ENCODE assay signal across 8 cellular contexts in the genomic region with DNA sequence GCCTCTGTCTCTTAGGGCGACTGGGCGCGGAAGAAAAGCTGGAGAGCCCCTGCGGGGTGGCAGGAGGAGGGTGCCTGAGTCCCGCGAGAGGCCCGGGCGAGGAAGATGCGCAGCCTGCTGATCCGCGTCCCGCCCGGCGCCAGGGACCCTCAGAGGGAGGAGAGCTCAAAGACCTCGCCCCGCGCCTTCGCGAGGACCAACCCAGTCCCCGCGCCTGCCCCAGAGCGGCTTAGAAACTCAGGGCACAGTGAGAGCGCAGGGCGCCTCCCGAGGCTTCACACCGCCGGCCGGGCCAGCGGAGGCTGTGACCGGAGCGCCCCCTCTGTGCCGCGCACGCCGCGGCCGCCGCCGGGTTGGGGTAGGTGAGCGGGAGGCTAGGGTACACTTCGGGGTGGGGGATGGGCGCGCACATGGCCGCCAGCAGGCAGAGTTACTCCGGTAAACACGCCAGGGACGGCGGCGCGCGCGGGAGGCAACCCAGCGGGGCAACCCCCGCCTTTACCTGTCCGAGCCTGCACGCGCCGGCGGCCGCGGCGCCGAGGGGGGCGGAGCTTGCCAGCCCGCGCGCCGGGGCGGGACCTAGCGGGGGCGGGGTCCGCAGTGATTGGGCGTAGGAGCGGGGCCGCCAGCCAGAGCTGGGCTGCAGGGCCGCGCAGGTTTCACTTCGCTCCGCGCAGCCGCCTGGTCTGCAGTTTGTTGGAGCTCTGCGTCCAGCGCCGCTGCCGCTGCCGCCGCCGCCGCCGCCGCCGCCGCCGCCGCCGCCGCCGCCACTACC. TPM values are rescaled to one million over a fixed set of nuclear protein-coding genes. Genes with fewer than 3 reads are reported as not detected.
DNase-seq lines count a peak whose midpoint lies in the region; ATAC-seq and TF ChIP-seq lines count a peak whose summit lies in the region.

BCL2L11 (plus strand) TSS at position 662 of the 775 bp plus-strand sequence. CDS start 2,832 bp downstream, outside the sequence.

- H4K20me1 ChIP-seq in osteoblast (ENCODE audit: insufficient read depth, low read length): no peaks in the 10 kb centered on the region

- peaks cover 6% of the 10 kb centered on the region; the same call in 1 of the 2 replicates for H3K36me3 ChIP-seq in SK-N-MC (ENCODE audit: insufficient read depth, low read length)
- no peaks in the 10 kb centered on the region for H3K36me3 ChIP-seq in osteoblast (ENCODE audit: insufficient read depth, low read length)
- no peaks in the 10 kb centered on the region for H3K36me3 ChIP-seq in thoracic aorta

- H3K9me3 Mint-ChIP-seq in HFFc6: peaks cover 3% of the 10 kb centered on the region; the same call in 1 of the 2 replicates
- no peaks in the 10 kb centered on the region for H3K9me3 Mint-ChIP-seq in activated naive CD4-positive, alpha-beta T cell treated with anti-CD3 and anti-CD28 coated beads for 36 hours

- peak within 1 kb of the TSS; percentile 94 for H3K4me3 Mint-ChIP-seq in HFFc6
- peak within 1 kb of the TSS; percentile 83 for H3K4me3 Mint-ChIP-seq in activated naive CD4-positive, alpha-beta T cell treated with anti-CD3 and anti-CD28 coated beads for 36 hours

- H3K27me3 Mint-ChIP-seq in HFFc6 (ENCODE audit: insufficient read depth): peaks cover 17% of the 10 kb centered on the region
- peaks cover 22% of the 10 kb centered on the region for H3K27me3 Mint-ChIP-seq in activated naive CD4-positive, alpha-beta T cell treated with anti-CD3 and anti-CD28 coated beads for 36 hours (ENCODE audit: low read depth)

- CTCF ChIA-PET in GM10248 (lab: Yijun Ruan, JAX): interaction anchor here (0.7 to 1.9 kb wide), 6 partner anchors 13 to 308 kb away, joined by 3 to 7 read pairs (median 3); no protein-coding TSS in a partner anchor
- CTCF ChIA-PET in activated naive CD4-positive, alpha-beta T cell treated with anti-CD3 and anti-CD28 coated beads for 36 hours (lab: Charles Lee): interaction anchor here (1.4 kb wide), 1 partner anchor 50 kb away, joined by 5 read pairs; no protein-coding TSS in a partner anchor

- H3K36me3 Mint-ChIP-seq in HFFc6 (ENCODE audit: low read depth): no peaks in the 10 kb centered on the region
- peaks cover 20% of the 10 kb centered on the region for H3K36me3 Mint-ChIP-seq in activated naive CD4-positive, alpha-beta T cell treated with anti-CD3 and anti-CD28 coated beads for 36 hours (ENCODE audit: low read depth)

- peaks cover 25% of the 10 kb centered on the region for H3K4me1 Mint-ChIP-seq in HFFc6 (ENCODE audit: low read depth)
- H3K4me1 Mint-ChIP-seq in activated naive CD4-positive, alpha-beta T cell treated with anti-CD3 and anti-CD28 coated beads for 36 hours (ENCODE audit: low read depth): peaks cover 52% of the 10 kb centered on the region

- H3K4me1 ChIP-seq in osteoblast (ENCODE audit: insufficient read depth, low read length) (peaks cover 12% of the 10 kb centered on the region), thoracic aorta (ENCODE audit: control insufficient read depth in 1 of 2, low read depth in 2 of 2) (peaks cover 8 to 49% of the 10 kb centered on the region in 2 donors)

- H3K79me2 ChIP-seq in osteoblast (ENCODE audit: insufficient read depth, low read length): no peaks in the 10 kb centered on the region

- H3K27me3 ChIP-seq in osteoblast (ENCODE audit: insufficient read depth, low read length) (peaks cover 35% of the 10 kb centered on the region), thoracic aorta (replicated peaks; ENCODE audit: insufficient read depth) (no peaks in the 10 kb centered on the region)

- intact Hi-C loops in activated naive CD4-positive, alpha-beta T cell treated with anti-CD3 and anti-CD28 coated beads for 36 hours (cut with micrococcal nuclease): loop anchor here (2.0 to 5.0 kb wide), 2 partner anchors 443 to 934 kb away; partner anchors contain the start of genes BUB1 and TMEM87B

- H3K4me2 ChIP-seq in osteoblast (ENCODE audit: insufficient read depth, low read length): peak within 1 kb of the TSS; percentile 93

- peak; percentile 90 for DNase-seq in GM10248 (ENCODE audit: extremely low spot score)
- peak; percentile 74 for DNase-seq in HFFc6
- DNase-seq in NB4 (ENCODE audit: low read depth): peak; percentile 96
- no peak for DNase-seq in SK-N-MC (ENCODE audit: low read depth, low spot score)
- peak; percentile 88 for DNase-seq in activated naive CD4-positive, alpha-beta T cell treated with anti-CD3 and anti-CD28 coated beads for 36 hours
- no peak for DNase-seq in glomerular endothelial cell (ENCODE audit: extremely low read depth, low read depth, low spot score)
- DNase-seq in osteoblast (ENCODE audit: insufficient read length, low spot score, missing footprints): peak; percentile 99
- DNase-seq in thoracic aorta (ENCODE audit: low spot score): peak; percentile 54

- H3K27ac Mint-ChIP-seq in HFFc6: peak within 1 kb of the TSS; percentile 51
- peak within 1 kb of the TSS; percentile 44 for H3K27ac Mint-ChIP-seq in activated naive CD4-positive, alpha-beta T cell treated with anti-CD3 and anti-CD28 coated beads for 36 hours

- H2AFZ ChIP-seq in osteoblast (ENCODE audit: low read length): peak within 1 kb of the TSS; percentile 93

- H3K4me3 ChIP-seq in NB4 (ENCODE audit: low read depth, low read length) (peak within 1 kb of the TSS; percentile 88), SK-N-MC (peak within 1 kb of the TSS; percentile 89), osteoblast (ENCODE audit: insufficient read depth, low read length) (peak within 1 kb of the TSS; percentile 87), thoracic aorta (peak within 1 kb of the TSS; percentile 86)

- ATAC-seq in thoracic aorta (ENCODE audit: insufficient number of reproducible peaks, low FRiP score, low read depth): peak; percentile 35

- peak; percentile 37 for TF ChIP-seq CTCF in GM10248 (IDR thresholded peaks at IDR 0.05; ENCODE audit: control extremely low read depth, extremely low read depth, low read depth, missing control alignments)
- TF ChIP-seq CTCF in HFFc6 (IDR thresholded peaks at IDR 0.05): peak; percentile 18; the same call in 1 of the 2 replicates
- TF ChIP-seq CTCF in NB4 (IDR thresholded peaks at IDR 0.05; ENCODE audit: low read depth, low read length): peak; percentile 15
- TF ChIP-seq CTCF in osteoblast (IDR thresholded peaks at IDR 0.05; ENCODE audit: extremely low read depth, low read depth, low read length): no peak
- no peak for TF ChIP-seq CTCF in thoracic aorta (IDR thresholded peaks at IDR 0.05)

- peak; percentile 84 for TF ChIP-seq POLR2A in NB4 (IDR thresholded peaks at IDR 0.05; ENCODE audit: extremely low read depth, insufficient read length)

- H3K9me3 ChIP-seq in SK-N-MC (ENCODE audit: low read depth, low read length): no peaks in the 10 kb centered on the region
- H3K9me3 ChIP-seq in osteoblast (ENCODE audit: low read depth, low read length): no peaks in the 10 kb centered on the region
- no peaks in the 10 kb centered on the region for H3K9me3 ChIP-seq in thoracic aorta

- POLR2A ChIA-PET in GM10248 (lab: Yijun Ruan, JAX): interaction anchor here (0.8 to 1.7 kb wide), 5 partner anchors 21 to 77 kb away, joined by 3 to 8 read pairs (median 4); no protein-coding TSS in a partner anchor

- H3K27ac ChIP-seq in SK-N-MC: no peak within 1 kb of the TSS
- H3K27ac ChIP-seq in osteoblast (ENCODE audit: low read depth, low read length): no peak within 1 kb of the TSS
- peak within 1 kb of the TSS; percentile 54 to 58 for H3K27ac ChIP-seq in thoracic aorta

- H3K9ac ChIP-seq in SK-N-MC (ENCODE audit: insufficient read length): peak within 1 kb of the TSS; percentile 46

RNA-seq across cellular contexts. Expression of gene BCL2L11, which starts in this region (rescaled TPM):
- under 1 TPM; 0.67 to 0.95 (median 0.81) TPM for total RNA-seq in HFFc6 (2021; fragmentation: NEBNext Ultra II Directional; extraction: Animal tissue kit (Norgen Biotek cat#: 25700))
- 10 to 100 TPM; 11.5 to 12.8 TPM for total RNA-seq in activated naive CD4-positive, alpha-beta T cell treated with anti-CD3 and anti-CD28 coated beads for 36 hours
- 3.1 and 16.4 TPM in 2 replicates for total RNA-seq in glomerular endothelial cell
- 8.0 and 11.5 TPM in 2 replicates for total RNA-seq in osteoblast
- total RNA-seq in thoracic aorta: 10 to 100 TPM; 16.4 to 17.4 TPM

Comparison
In these comparisons a context has a peak if more than half of its experiments do, and no peak if none do; other contexts are left out.
1. Peak in DNase-seq in HFFc6; RNA of the gene not detected or under 1 TPM.
2. DNase-seq: peak in GM10248 (single experiment), NB4 (single experiment), activated naive CD4-positive, alpha-beta T cell treated with anti-CD3 and anti-CD28 coated beads for 36 hours (single experiment), osteoblast (single experiment) and thoracic aorta (single experiment); none in SK-N-MC (single experiment) and glomerular endothelial cell (single experiment).
3. CTCF ChIP-seq: peak in GM10248 (single experiment), HFFc6 (single experiment) and NB4 (single experiment); none in osteoblast (single experiment) and thoracic aorta (single experiment).
4. H3K27ac ChIP-seq: peak in thoracic aorta (2 of 2); none in SK-N-MC (single experiment) and osteoblast (single experiment).
5. Peak in every context shown above with its lines, with median percentiles within 50 percentile points of each other: H3K4me3 ChIP-seq.